11 cellular contexts compared by ENCODE assay signal in genomic region chr2:96075199-96075771, GRCh38. TPM values are rescaled to one million over a fixed set of nuclear protein-coding genes. Genes with fewer than 3 reads are reported as not detected.
"Had no signal": no experiment of that assay in that cellular context is flagged by ENCODE, and none has a peak within 500 bp of the region (broad histone marks: within the 10 kb centered on the region; RNA-seq: fewer than 3 reads in every experiment).

No MANE protein-coding gene starts in this region.

- ATAC-seq: HCT116 had no signal

- H3K4me1 ChIP-seq: HAP-1 had no signal

- H3K4me3 ChIP-seq: GM23248, HAP-1 had no signal

- H3K27ac ChIP-seq: GM23248, HL-60, KMS-11 had no signal

- DNase-seq: GM23248, GOT3, H7, IMR-90, KBM-7 had no signal

- H3K9ac ChIP-seq: GM23248, KMS-11 had no signal

- H3K36me3 ChIP-seq: HAP-1 had no signal

- H3K9me3 ChIP-seq: HAP-1 had no signal

- H2AFZ ChIP-seq: GM23248 had no signal

- H3K4me2 ChIP-seq: KMS-11 had no signal

RNA-seq across cellular contexts. Expression of gene GPAT2, which starts 40.6 kb away (rescaled TPM):
- total RNA-seq: H4, HT1080 had no signal

RNA-seq across cellular contexts. Expression of gene ADRA2B, which starts 41.1 kb away (rescaled TPM):
- total RNA-seq: GM23248, H4, HT1080, IMR-90 had no signal
- polyA plus RNA-seq: GM23248, IMR-90 had no signal
